ENCODE assay signal across 8 cellular contexts in the genomic region with DNA sequence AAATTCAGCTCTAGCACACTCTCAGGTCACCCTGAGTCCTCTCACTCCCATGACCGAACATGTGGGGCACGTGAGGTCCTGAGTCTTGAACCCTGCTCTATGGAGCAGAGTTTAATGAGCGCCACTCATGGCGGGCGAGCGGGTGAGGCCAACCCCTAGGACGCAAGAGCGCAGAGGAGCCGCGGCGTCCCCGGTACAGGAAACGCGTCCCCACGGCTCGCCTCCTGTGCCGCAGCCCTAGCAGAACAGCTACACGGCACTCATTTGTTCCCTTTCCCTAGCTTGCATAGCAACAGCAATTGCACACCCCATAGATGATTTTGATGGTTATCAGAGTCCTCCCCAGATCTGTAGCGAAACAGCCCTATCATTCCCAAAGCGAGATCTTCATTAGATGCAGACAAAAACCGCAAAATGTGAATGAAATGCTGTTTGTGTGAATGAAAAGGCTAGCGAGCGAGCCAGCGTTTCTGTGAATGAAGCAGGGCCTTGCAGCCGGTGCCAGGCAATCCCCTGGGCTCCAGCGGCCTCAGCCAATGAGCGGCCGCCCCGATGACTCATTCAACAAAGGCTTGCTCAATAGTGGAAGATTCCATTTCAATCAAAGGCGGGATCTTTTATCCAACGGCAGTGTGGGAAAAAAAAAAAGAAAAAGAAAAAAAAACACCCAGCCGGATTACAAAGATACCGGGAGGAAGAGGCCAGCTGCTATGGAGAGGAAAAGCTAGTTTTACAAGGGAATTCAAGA. TPM values are rescaled to one million over a fixed set of nuclear protein-coding genes. Genes with fewer than 3 reads are reported as not detected.
DNase-seq lines count a peak whose midpoint lies in the region; ATAC-seq and TF ChIP-seq lines count a peak whose summit lies in the region.

No MANE protein-coding gene starts in this region.

- CTCF ChIA-PET in activated CD8-positive, alpha-beta T cell treated with anti-CD3 and anti-CD28 coated beads, Interleukin-2, amount 10 ng/mL, durations not matched to agents 7 days and 5 days (lab: Charles Lee) = interaction anchor here (0.6 to 1.0 kb wide), 2 partner anchors 99 kb away, joined by 3 read pairs; no protein-coding TSS in a partner anchor

- ATAC-seq in activated CD8-positive, alpha-beta T cell treated with anti-CD3 and anti-CD28 coated beads, Interleukin-2, amount 10 ng/mL, durations not matched to agents 7 days and 5 days = peak; percentile 78
- ATAC-seq in GM21515 (IDR thresholded peaks at IDR 0.05; ENCODE audit: unreplicated experiment) = no peak

- H3K36me3 Mint-ChIP-seq in activated CD8-positive, alpha-beta T cell treated with anti-CD3 and anti-CD28 coated beads, Interleukin-2, amount 10 ng/mL, durations not matched to agents 7 days and 5 days (ENCODE audit: low read depth) = no peaks in the 10 kb centered on the region

- POLR2A ChIA-PET in activated CD8-positive, alpha-beta T cell treated with anti-CD3 and anti-CD28 coated beads, Interleukin-2, amount 10 ng/mL, durations not matched to agents 7 days and 5 days (lab: Charles Lee) = no interaction called here

- TF ChIP-seq CTCF in HFF-Myc (IDR thresholded peaks at IDR 0.05; ENCODE audit: low read depth, low read length, missing control alignments) (no peak), epithelial cell of esophagus (IDR thresholded peaks at IDR 0.05; ENCODE audit: insufficient read depth, low read depth, low read length, missing control alignments) (no peak)

- H3K27ac Mint-ChIP-seq in activated CD8-positive, alpha-beta T cell treated with anti-CD3 and anti-CD28 coated beads, Interleukin-2, amount 10 ng/mL, durations not matched to agents 7 days and 5 days = no peak overlapping the region

- peaks cover 55% of the 10 kb centered on the region for H3K27me3 Mint-ChIP-seq in activated CD8-positive, alpha-beta T cell treated with anti-CD3 and anti-CD28 coated beads, Interleukin-2, amount 10 ng/mL, durations not matched to agents 7 days and 5 days (ENCODE audit: low read depth)

- H3K4me3 ChIP-seq in HFF-Myc (replicated peaks; ENCODE audit: low read depth, low read length) (peak overlapping the region; percentile 40), epithelial cell of esophagus (ENCODE audit: low read length) (peak overlapping the region; percentile 40)

- no peaks in the 10 kb centered on the region for H3K9me3 Mint-ChIP-seq in activated CD8-positive, alpha-beta T cell treated with anti-CD3 and anti-CD28 coated beads, Interleukin-2, amount 10 ng/mL, durations not matched to agents 7 days and 5 days (ENCODE audit: insufficient read depth)

- peak overlapping the region; percentile 2 for H3K4me3 Mint-ChIP-seq in activated CD8-positive, alpha-beta T cell treated with anti-CD3 and anti-CD28 coated beads, Interleukin-2, amount 10 ng/mL, durations not matched to agents 7 days and 5 days

- peaks cover 13% of the 10 kb centered on the region for H3K4me1 Mint-ChIP-seq in activated CD8-positive, alpha-beta T cell treated with anti-CD3 and anti-CD28 coated beads, Interleukin-2, amount 10 ng/mL, durations not matched to agents 7 days and 5 days (ENCODE audit: low read depth)

- DNase-seq in AG20443 (ENCODE audit: low spot score) (peak; percentile 95), HFF-Myc (ENCODE audit: extremely low read depth, low read depth) (peak; percentile 75), NCI-H446 treated with DMSO at 0.1 percent for 48 hours (lab: John Stamatoyannopoulos, UW) (peak; percentile 88), epithelial cell of esophagus (ENCODE audit: low read depth) (peak; percentile 95), lung microvascular endothelial cell (ENCODE audit: low read depth in 2 of 2) (peak; percentile 97)
- DNase-seq in activated CD8-positive, alpha-beta T cell treated with anti-CD3 and anti-CD28 coated beads, Interleukin-2, amount 10 ng/mL, durations not matched to agents 7 days and 5 days = peak; percentile 56
- DNase-seq in stimulated activated CD4-positive, alpha-beta T cell treated with anti-CD3 and anti-CD28 coated beads, Interleukin-4, amount 100 ng/mL, for 48 hours (ENCODE audit: low read depth in 2 of 2) = peak; percentile 42 to 59

RNA-seq across cellular contexts. Expression of gene SHC3, which starts 1.5 kb away (rescaled TPM):
- not detected for total RNA-seq in activated CD8-positive, alpha-beta T cell treated with anti-CD3 and anti-CD28 coated beads, Interleukin-2, amount 10 ng/mL, durations not matched to agents 7 days and 5 days
- 0.20 and 0.22 TPM in 2 replicates for total RNA-seq in lung microvascular endothelial cell
